In genomic region chr4:35986537-35986936, GRCh38 we compare ENCODE assay signal across 28 cellular contexts.
"Had no signal": no experiment of that assay in that cellular context is flagged by ENCODE, and none has a peak within 500 bp of the region (broad histone marks: within the 10 kb centered on the region; RNA-seq: fewer than 3 reads in every experiment).

No MANE protein-coding gene starts in this region.

- H3K4me2 ChIP-seq: hepatocyte had no signal

- H2AFZ ChIP-seq: hepatocyte had no signal

- H3K36me3 ChIP-seq: colonic mucosa, esophagus muscularis mucosa, esophagus squamous epithelium, gastrocnemius medialis, gastroesophageal sphincter, heart left ventricle, heart right ventricle had no signal

- H3K27ac ChIP-seq: colonic mucosa, coronary artery, dorsolateral prefrontal cortex, epithelial cell of prostate, esophagus muscularis mucosa, esophagus squamous epithelium, foreskin keratinocyte, gastrocnemius medialis, gastroesophageal sphincter, heart left ventricle, heart right ventricle, hepatocyte had no signal

- ATAC-seq: effector memory CD8-positive, alpha-beta T cell; esophagus mucosa; foreskin keratinocyte; gastrocnemius medialis; gastroesophageal sphincter; heart left ventricle; heart right ventricle had no signal

- FAIRE-seq: endometrium, endothelial cell of umbilical vein, frontal cortex had no signal

- H3K9me3 ChIP-seq: colonic mucosa, esophagus muscularis mucosa, esophagus squamous epithelium, gastrocnemius medialis had no signal

- H3K4me1 ChIP-seq: colonic mucosa, esophagus muscularis mucosa, esophagus squamous epithelium, foreskin keratinocyte, gastrocnemius medialis, gastroesophageal sphincter, heart left ventricle, heart right ventricle had no signal

- DNase-seq: colonic mucosa; cortex of kidney; dermis blood vessel endothelial cell; dorsolateral prefrontal cortex; effector CD4-positive, alpha-beta T cell; effector CD8-positive, alpha-beta T cell; effector memory CD4-positive, alpha-beta T cell; effector memory CD8-positive, alpha-beta T cell; endodermal cell; erythroblast; esophagus squamous epithelium; foreskin fibroblast; foreskin keratinocyte; foreskin melanocyte; gastrocnemius medialis; glutamatergic neuron; head of caudate nucleus; heart left ventricle; heart right ventricle had no signal

- H3K79me2 ChIP-seq: hepatocyte had no signal

- H3K4me3 ChIP-seq: colonic mucosa, coronary artery, dorsolateral prefrontal cortex, esophagus muscularis mucosa, esophagus squamous epithelium, gastrocnemius medialis, gastroesophageal sphincter, heart left ventricle, heart right ventricle, hepatocyte had no signal

- H3K27me3 ChIP-seq: colonic mucosa, dorsolateral prefrontal cortex, esophagus muscularis mucosa, esophagus squamous epithelium, foreskin keratinocyte, gastrocnemius medialis, gastroesophageal sphincter, heart left ventricle, heart right ventricle, hepatocyte had no signal
